ENCODE assay signal across 18 cellular contexts in the genomic region with DNA sequence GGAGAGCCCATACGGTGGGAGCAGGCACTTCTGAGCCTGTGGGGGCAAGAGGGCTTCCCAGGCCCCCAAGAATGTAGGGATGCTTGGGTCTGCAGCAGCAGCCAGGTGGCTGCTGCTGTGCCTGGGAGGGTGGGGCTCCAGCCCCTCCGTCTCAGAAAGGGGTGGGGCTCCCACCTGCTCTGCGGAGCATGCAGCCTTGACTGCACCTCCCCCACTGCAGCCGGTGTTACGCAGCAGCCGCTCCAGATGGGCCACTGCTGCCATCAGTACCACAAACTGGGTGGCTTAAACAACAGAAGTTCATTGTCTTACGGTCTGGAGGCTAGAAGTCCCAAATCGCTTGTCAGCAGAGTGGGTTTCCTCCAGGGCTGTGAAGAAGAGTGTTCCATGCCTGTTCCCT.
DNase-seq lines count a peak whose midpoint lies in the region; ATAC-seq and TF ChIP-seq lines count a peak whose summit lies in the region.
"Had no signal": no experiment of that assay in that cellular context is flagged by ENCODE, and none has a peak within 500 bp of the region (broad histone marks: within the 10 kb centered on the region; RNA-seq: fewer than 3 reads in every experiment).

No MANE protein-coding gene starts in this region.

- no peak overlapping the region for H3K14ac ChIP-seq in neuronal stem cell (ENCODE audit: low read length)

- no peak overlapping the region for H2BK12ac ChIP-seq in neuronal stem cell (ENCODE audit: low read length)

- H3K4me3 ChIP-seq in neuronal stem cell (ENCODE audit: low read length in 2 of 2) = peak overlapping the region in 1 of 2 donors; percentile 16
- H3K4me3 ChIP-seq: BLaER1 treated with 17β-estradiol and CSF1 and Interleukin-3, amounts not matched to agents 10 nM and 100 nM; HAP-1 had no signal

- no peak overlapping the region for H3K4me3 Mint-ChIP-seq in WTC11
- H3K4me3 Mint-ChIP-seq: B cell; CD8-positive, alpha-beta T cell had no signal

- CTCF ChIA-PET in WTC11 (lab: Charles Lee) = no interaction called here

- peaks cover 10 to 21% of the 10 kb centered on the region in 2 donors for H3K9me3 ChIP-seq in neuronal stem cell (replicated peaks in 1 of 2; ENCODE audit: control insufficient read depth in 2 of 2, insufficient read depth in 1 of 2, low read depth in 1 of 2, low read length in 2 of 2)

- no peak overlapping the region for H3K9ac ChIP-seq in neuronal stem cell (ENCODE audit: low read depth, low read length, poor library complexity)
- H3K9ac ChIP-seq: BLaER1 treated with 17β-estradiol and CSF1 and Interleukin-3, amounts not matched to agents 10 nM and 100 nM had no signal

- DNase-seq in Ammon's horn (ENCODE audit: low spot score) (peak; percentile 25), NCI-H2171 treated with DMSO at 0.1 percent for 48 hours (lab: John Stamatoyannopoulos, UW) (peak; percentile 83), WTC11 (ENCODE audit: low spot score) (peak; percentile 23), neuronal stem cell (ENCODE audit: low spot score) (no peak), SW480 (ENCODE audit: low spot score) (no peak), NCI-H2029 (lab: John Stamatoyannopoulos, UW) (no peak)
- DNase-seq: 8988T; Calu3; CD8-positive, alpha-beta T cell; DMS79 treated with DMSO at 0.1 percent for 48 hours; GF-D8; GOT3; IMR-90 had no signal

- TF ChIP-seq CTCF in WTC11 (IDR thresholded peaks at IDR 0.05) = no peak

- peaks cover 11% of the 10 kb centered on the region for H3K36me3 Mint-ChIP-seq in WTC11
- H3K36me3 Mint-ChIP-seq: CD8-positive, alpha-beta T cell had no signal

- no peak overlapping the region for H3K4ac ChIP-seq in neuronal stem cell (ENCODE audit: low read length)

- no peak overlapping the region for H3K27ac Mint-ChIP-seq in WTC11
- H3K27ac Mint-ChIP-seq: B cell; CD8-positive, alpha-beta T cell had no signal

- no peak overlapping the region for H3K27ac ChIP-seq in neuronal stem cell (replicated peaks; ENCODE audit: low read length)
- H3K27ac ChIP-seq: BLaER1 treated with 17β-estradiol and CSF1 and Interleukin-3, amounts not matched to agents 10 nM and 100 nM had no signal

- H3K27me3 Mint-ChIP-seq in WTC11 (ENCODE audit: low read depth) = no peaks in the 10 kb centered on the region
- H3K27me3 Mint-ChIP-seq: B cell had no signal

- peak overlapping the region; percentile 16 for H3K18ac ChIP-seq in neuronal stem cell (ENCODE audit: low read length)

- peaks cover 0 to 2% of the 10 kb centered on the region in 2 donors for H3K36me3 ChIP-seq in neuronal stem cell (replicated peaks in 1 of 2; ENCODE audit: control insufficient read depth in 2 of 2, insufficient read depth in 2 of 2, low read length in 2 of 2)
- H3K36me3 ChIP-seq: BLaER1 treated with 17β-estradiol and CSF1 and Interleukin-3, amounts not matched to agents 10 nM and 100 nM; HAP-1 had no signal

- no peak overlapping the region for H3K23ac ChIP-seq in neuronal stem cell (ENCODE audit: low read depth, low read length, poor library complexity)

- H3K9me3 Mint-ChIP-seq in WTC11 = peaks cover 10% of the 10 kb centered on the region

- no peak overlapping the region for H2AFZ ChIP-seq in neuronal stem cell (ENCODE audit: low read length)

- WGBS in neuronal stem cell (ENCODE audit: extremely low coverage in 2 of 2, insufficient read length in 2 of 2, insufficient replicate concordance in 1 of 2), 2 donors = no CpG with 5 or more reads among the region's 8 CpGs

- no peaks in the 10 kb centered on the region for H3K27me3 ChIP-seq in neuronal stem cell (ENCODE audit: control insufficient read depth in 3 of 3, insufficient read depth in 3 of 3, low read depth in 1 of 3, low read length in 3 of 3)
- H3K27me3 ChIP-seq: BLaER1 treated with 17β-estradiol and CSF1 and Interleukin-3, amounts not matched to agents 10 nM and 100 nM had no signal

- no peak overlapping the region for H2BK15ac ChIP-seq in neuronal stem cell (ENCODE audit: low read length)

- H4K91ac ChIP-seq in neuronal stem cell (ENCODE audit: low read depth, low read length, poor library complexity) = no peak overlapping the region

- POLR2A ChIA-PET in WTC11 (lab: Charles Lee) = no interaction called here

- ATAC-seq in WTC11 (peak; percentile 89), GM18861 (IDR thresholded peaks at IDR 0.05; ENCODE audit: unreplicated experiment) (no peak), HG02840 (IDR thresholded peaks at IDR 0.05; ENCODE audit: low FRiP score, unreplicated experiment) (no peak)
- ATAC-seq: CD8-positive, alpha-beta T cell had no signal

- H4K8ac ChIP-seq in neuronal stem cell (ENCODE audit: low read depth, low read length) = no peak overlapping the region

- H3K4me1 Mint-ChIP-seq in WTC11 = peaks cover 3% of the 10 kb centered on the region
- H3K4me1 Mint-ChIP-seq: B cell had no signal

- peak overlapping the region; percentile 30 for H2AK5ac ChIP-seq in neuronal stem cell (ENCODE audit: low read depth, low read length)

- H3K4me1 ChIP-seq in neuronal stem cell (ENCODE audit: control insufficient read depth in 2 of 2, insufficient read depth in 1 of 2, low read depth in 1 of 2, low read length in 2 of 2) = no peaks in the 10 kb centered on the region
- H3K4me1 ChIP-seq: BLaER1 treated with 17β-estradiol and CSF1 and Interleukin-3, amounts not matched to agents 10 nM and 100 nM had no signal

- no peak overlapping the region for H2BK120ac ChIP-seq in neuronal stem cell (ENCODE audit: low read depth, low read length)

- H3K79me1 ChIP-seq in neuronal stem cell (ENCODE audit: low read depth, low read length) = no peaks in the 10 kb centered on the region

- no peak overlapping the region for H3K4me2 ChIP-seq in neuronal stem cell (ENCODE audit: insufficient read depth, low read length, poor library complexity, severe bottlenecking)
- H3K4me2 ChIP-seq: BLaER1 treated with 17β-estradiol and CSF1 and Interleukin-3, amounts not matched to agents 10 nM and 100 nM had no signal

- no peak overlapping the region for H2BK5ac ChIP-seq in neuronal stem cell (ENCODE audit: low read length)

TF ChIP-seq in WTC11, 78 proteins besides CTCF, POLR2A, EP300 and RAD21 (continues in another document):
- TF ChIP-seq CBFB (CRISPR knock-in tag; IDR thresholded peaks at IDR 0.05; ENCODE audit: low read depth) (no peak), TCF7 (CRISPR knock-in tag; IDR thresholded peaks at IDR 0.05; ENCODE audit: low read depth) (no peak), USF2 (CRISPR knock-in tag; IDR thresholded peaks at IDR 0.05) (no peak), MYBL2 (CRISPR knock-in tag; IDR thresholded peaks at IDR 0.05) (no peak), FOXJ3 (CRISPR knock-in tag; IDR thresholded peaks at IDR 0.05; ENCODE audit: borderline replicate concordance) (no peak), ZNF219 (CRISPR knock-in tag; IDR thresholded peaks at IDR 0.05; ENCODE audit: borderline replicate concordance) (no peak), ZNF317 (CRISPR knock-in tag; IDR thresholded peaks at IDR 0.05; ENCODE audit: borderline replicate concordance, low read depth) (no peak), SOX15 (CRISPR knock-in tag; IDR thresholded peaks at IDR 0.05) (no peak), ATF2 (CRISPR knock-in tag; IDR thresholded peaks at IDR 0.05; ENCODE audit: borderline replicate concordance, low read depth) (no peak)
- TF ChIP-seq, protein P1, sequence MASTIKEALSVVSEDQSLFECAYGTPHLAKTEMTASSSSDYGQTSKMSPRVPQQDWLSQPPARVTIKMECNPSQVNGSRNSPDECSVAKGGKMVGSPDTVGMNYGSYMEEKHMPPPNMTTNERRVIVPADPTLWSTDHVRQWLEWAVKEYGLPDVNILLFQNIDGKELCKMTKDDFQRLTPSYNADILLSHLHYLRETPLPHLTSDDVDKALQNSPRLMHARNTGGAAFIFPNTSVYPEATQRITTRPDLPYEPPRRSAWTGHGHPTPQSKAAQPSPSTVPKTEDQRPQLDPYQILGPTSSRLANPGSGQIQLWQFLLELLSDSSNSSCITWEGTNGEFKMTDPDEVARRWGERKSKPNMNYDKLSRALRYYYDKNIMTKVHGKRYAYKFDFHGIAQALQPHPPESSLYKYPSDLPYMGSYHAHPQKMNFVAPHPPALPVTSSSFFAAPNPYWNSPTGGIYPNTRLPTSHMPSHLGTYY (CRISPR knock-in tag; IDR thresholded peaks at IDR 0.05) = no peak
- TF ChIP-seq, protein P2, sequence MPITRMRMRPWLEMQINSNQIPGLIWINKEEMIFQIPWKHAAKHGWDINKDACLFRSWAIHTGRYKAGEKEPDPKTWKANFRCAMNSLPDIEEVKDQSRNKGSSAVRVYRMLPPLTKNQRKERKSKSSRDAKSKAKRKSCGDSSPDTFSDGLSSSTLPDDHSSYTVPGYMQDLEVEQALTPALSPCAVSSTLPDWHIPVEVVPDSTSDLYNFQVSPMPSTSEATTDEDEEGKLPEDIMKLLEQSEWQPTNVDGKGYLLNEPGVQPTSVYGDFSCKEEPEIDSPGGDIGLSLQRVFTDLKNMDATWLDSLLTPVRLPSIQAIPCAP (CRISPR knock-in tag; IDR thresholded peaks at IDR 0.05) = no peak
- TF ChIP-seq, protein P3, sequence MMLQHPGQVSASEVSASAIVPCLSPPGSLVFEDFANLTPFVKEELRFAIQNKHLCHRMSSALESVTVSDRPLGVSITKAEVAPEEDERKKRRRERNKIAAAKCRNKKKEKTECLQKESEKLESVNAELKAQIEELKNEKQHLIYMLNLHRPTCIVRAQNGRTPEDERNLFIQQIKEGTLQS (CRISPR knock-in tag; conservative IDR thresholded peaks at IDR 0.05) = no peak
- TF ChIP-seq, protein P4, sequence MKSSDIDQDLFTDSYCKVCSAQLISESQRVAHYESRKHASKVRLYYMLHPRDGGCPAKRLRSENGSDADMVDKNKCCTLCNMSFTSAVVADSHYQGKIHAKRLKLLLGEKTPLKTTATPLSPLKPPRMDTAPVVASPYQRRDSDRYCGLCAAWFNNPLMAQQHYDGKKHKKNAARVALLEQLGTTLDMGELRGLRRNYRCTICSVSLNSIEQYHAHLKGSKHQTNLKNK (CRISPR knock-in tag; IDR thresholded peaks at IDR 0.05) = no peak

Comparison
In these comparisons a context has a peak if more than half of its experiments do, and no peak if none do; other contexts are left out.
1. DNase-seq: peak in Ammon's horn (single experiment), NCI-H2171 treated with DMSO at 0.1 percent for 48 hours (single experiment) and WTC11 (single experiment); none in neuronal stem cell (single experiment), SW480 (single experiment) and NCI-H2029 (single experiment).